In genomic region chr19:55768818-55769217, GRCh38 we compare ENCODE assay signal across 10 cellular contexts. TPM values are rescaled to one million over a fixed set of nuclear protein-coding genes. Genes with fewer than 3 reads are reported as not detected.
"Had no signal": no experiment of that assay in that cellular context is flagged by ENCODE, and none has a peak within 500 bp of the region (broad histone marks: within the 10 kb centered on the region; RNA-seq: fewer than 3 reads in every experiment).

RFPL4AL1 (plus strand) TSS chr19:55769118; CDS start chr19:55771805, 2,687 bp downstream.

RNA-seq across cellular contexts. Expression of gene RFPL4AL1, which starts in this region (rescaled TPM):
- total RNA-seq: OCI-LY7, PC-3, PC-9, Peyer's patch, Right ventricle myocardium inferior, Right ventricle myocardium superior, RPMI7951, SJSA1, SK-MEL-5 had no signal
- polyA plus RNA-seq: SK-N-SH had no signal
